ENCODE assay signal across 8 cellular contexts in the genomic region with DNA sequence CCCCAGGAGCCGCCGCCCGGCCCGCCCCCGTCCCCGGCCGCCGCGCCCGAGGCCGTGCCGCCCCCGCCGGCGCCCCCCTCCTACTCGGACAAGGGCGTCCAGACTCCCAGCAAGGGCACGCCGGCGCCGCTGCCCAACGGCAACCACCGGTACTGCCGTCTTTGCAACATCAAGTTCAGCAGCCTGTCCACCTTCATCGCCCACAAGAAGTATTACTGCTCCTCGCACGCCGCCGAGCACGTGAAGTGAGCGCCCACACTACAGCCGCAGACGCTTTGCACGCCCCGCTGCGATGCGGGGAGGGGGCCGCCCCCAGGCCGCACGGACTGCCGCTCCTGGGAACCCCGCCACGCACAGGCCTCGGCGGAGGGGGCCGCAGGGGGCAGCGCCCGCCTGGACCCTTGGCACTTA.
A peak's percentile ranks its signal among the peaks of the same experiment; 100 is the strongest.
DNase-seq lines count a peak whose midpoint lies in the region; ATAC-seq and TF ChIP-seq lines count a peak whose summit lies in the region.

No MANE protein-coding gene starts in this region.

- ATAC-seq in GM19351 (IDR thresholded peaks at IDR 0.05; ENCODE audit: unreplicated experiment) (peak; percentile 30), GM18861 (IDR thresholded peaks at IDR 0.05; ENCODE audit: unreplicated experiment) (no peak), GM18519 (IDR thresholded peaks at IDR 0.05; ENCODE audit: low FRiP score, unreplicated experiment) (no peak)
- ATAC-seq in stimulated activated effector memory CD8-positive, alpha-beta T cell treated with anti-CD3 and anti-CD28 coated beads, Interleukin-12 subunit alpha, Interleukin-12 subunit beta, amount 100 ng/mL, for 72 hours = peak; percentile 3

- peak overlapping the region; percentile 57 for H3K4me3 Mint-ChIP-seq in stimulated activated effector memory CD8-positive, alpha-beta T cell treated with anti-CD3 and anti-CD28 coated beads, Interleukin-12 subunit alpha, Interleukin-12 subunit beta, amount 100 ng/mL, for 72 hours

- TF ChIP-seq CTCF in NB4 (IDR thresholded peaks at IDR 0.05; ENCODE audit: low read depth, low read length) = peak; percentile 1
- TF ChIP-seq CTCF in astrocyte of the cerebellum (IDR thresholded peaks at IDR 0.05; ENCODE audit: low read depth, low read length, missing control alignments) = no peak

- H3K27ac Mint-ChIP-seq in stimulated activated effector memory CD8-positive, alpha-beta T cell treated with anti-CD3 and anti-CD28 coated beads, Interleukin-12 subunit alpha, Interleukin-12 subunit beta, amount 100 ng/mL, for 72 hours = peak overlapping the region; percentile 89

- peak overlapping the region; percentile 32 for H3K4me3 ChIP-seq in NB4 (ENCODE audit: low read depth, low read length)
- peak overlapping the region; percentile 30 for H3K4me3 ChIP-seq in astrocyte of the cerebellum (ENCODE audit: low read depth, low read length)

- H3K4me1 Mint-ChIP-seq in stimulated activated effector memory CD8-positive, alpha-beta T cell treated with anti-CD3 and anti-CD28 coated beads, Interleukin-12 subunit alpha, Interleukin-12 subunit beta, amount 100 ng/mL, for 72 hours = peaks cover 25% of the 10 kb centered on the region

- in situ Hi-C loops in astrocyte of the cerebellum (cut with HindIII; ENCODE audit: low sequenced_read_pairs) = no loop called here

- no peaks in the 10 kb centered on the region for H3K9me3 Mint-ChIP-seq in stimulated activated effector memory CD8-positive, alpha-beta T cell treated with anti-CD3 and anti-CD28 coated beads, Interleukin-12 subunit alpha, Interleukin-12 subunit beta, amount 100 ng/mL, for 72 hours

- H3K36me3 Mint-ChIP-seq in stimulated activated effector memory CD8-positive, alpha-beta T cell treated with anti-CD3 and anti-CD28 coated beads, Interleukin-12 subunit alpha, Interleukin-12 subunit beta, amount 100 ng/mL, for 72 hours = peaks cover 59% of the 10 kb centered on the region

- peak; percentile 83 for DNase-seq in AG08396 (ENCODE audit: low spot score)
- peak; percentile 79 for DNase-seq in NB4 (ENCODE audit: low read depth)
- no peak for DNase-seq in astrocyte of the cerebellum (ENCODE audit: low read depth)
- DNase-seq in iPS-NIHi7 (ENCODE audit: extremely low spot score) = peak; percentile 55
- peak in 1 of 2 donors; percentile 66 for DNase-seq in stimulated activated effector memory CD8-positive, alpha-beta T cell treated with anti-CD3 and anti-CD28 coated beads, Interleukin-12 subunit alpha, Interleukin-12 subunit beta, amount 100 ng/mL, for 72 hours (ENCODE audit: low spot score in 2 of 2)

- no peak for TF ChIP-seq POLR2A in NB4 (IDR thresholded peaks at IDR 0.05; ENCODE audit: extremely low read depth, insufficient read length)

Comparison
In these comparisons a context has a peak if more than half of its experiments do, and no peak if none do; other contexts are left out.
1. ATAC-seq: peak in GM19351 (single experiment) and stimulated activated effector memory CD8-positive, alpha-beta T cell treated with anti-CD3 and anti-CD28 coated beads, Interleukin-12 subunit alpha, Interleukin-12 subunit beta, amount 100 ng/mL, for 72 hours (single experiment); none in GM18861 (single experiment) and GM18519 (single experiment).